10 cellular contexts compared by ENCODE assay signal in the genomic region with DNA sequence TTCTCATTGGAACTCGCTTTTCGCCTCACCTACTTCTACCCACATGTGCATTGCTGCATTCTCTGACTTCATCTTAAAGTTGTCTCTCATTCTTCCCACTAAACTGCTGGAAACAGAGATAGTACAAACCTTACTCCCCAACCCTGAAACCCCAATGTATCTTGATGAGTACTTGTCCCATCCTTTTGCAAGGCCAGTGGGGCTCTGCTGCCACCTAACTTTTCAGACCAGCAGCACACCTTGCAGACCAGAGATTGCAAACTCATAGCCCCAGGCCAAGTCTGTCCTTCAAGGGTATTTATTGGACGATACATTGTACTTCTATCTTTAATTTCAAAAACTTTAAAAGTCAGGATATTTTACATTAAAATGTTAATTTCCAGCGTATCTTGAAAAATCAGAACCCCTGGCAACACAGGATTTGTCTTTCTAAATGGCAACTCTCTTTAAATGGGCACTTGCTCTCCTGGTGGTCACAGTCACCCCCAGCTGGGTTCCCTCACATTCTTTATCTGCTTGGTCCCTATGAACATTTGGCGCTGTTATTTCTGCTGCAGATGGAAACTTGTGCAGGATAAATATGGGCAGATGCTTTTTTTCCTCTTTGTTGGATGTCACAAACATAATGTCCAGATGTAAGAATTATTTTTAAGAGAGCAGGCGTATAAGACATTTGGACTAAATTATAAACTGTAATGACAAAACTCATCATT.
DNase-seq lines count a peak whose midpoint lies in the region; ATAC-seq, FAIRE-seq and TF ChIP-seq lines count a peak whose summit lies in the region.
"Had no signal": no experiment of that assay in that cellular context is flagged by ENCODE, and none has a peak within 500 bp of the region (broad histone marks: within the 10 kb centered on the region; RNA-seq: fewer than 3 reads in every experiment).

No MANE protein-coding gene starts in this region.

- H3K4me2 ChIP-seq in IMR-90 (ENCODE audit: low read depth, low read length), result no peak overlapping the region

- dilution Hi-C loops in IMR-90 (cut with HindIII; ENCODE audit: low sequenced_read_pairs, unreplicated experiment), result no loop called here

- peaks cover 1% of the 10 kb centered on the region for H3K27me3 Mint-ChIP-seq in activated CD4-positive, alpha-beta memory T cell treated with anti-CD3 and anti-CD28 coated beads for 36 hours
- peaks cover 3% of the 10 kb centered on the region for H3K27me3 Mint-ChIP-seq in activated CD4-positive, alpha-beta memory T cell treated with anti-CD3 and anti-CD28 coated beads, Interleukin-2, amount 10 ng/mL, durations not matched to agents 7 days and 5 days

- FAIRE-seq in bronchial epithelial cell (lab: Jason Lieb, UNC), result no peak
- FAIRE-seq: endometrium had no signal

- no peak overlapping the region for H3K23ac ChIP-seq in IMR-90 (ENCODE audit: low read depth, low read length)

- no peak overlapping the region for H4K8ac ChIP-seq in IMR-90 (ENCODE audit: low read depth in 2 of 2, low read length in 2 of 2)

- no peak overlapping the region for H3K9ac ChIP-seq in IMR-90 (ENCODE audit: low read depth, low read length)

- 0 out of 2 replicates have a peak, but pooled peaks have one; percentile 46 for ATAC-seq in IMR-90 (ENCODE audit: low read depth)
- ATAC-seq in GM19452 (IDR thresholded peaks at IDR 0.05; ENCODE audit: unreplicated experiment), result no peak

- H2AFZ ChIP-seq in IMR-90 (replicated peaks; ENCODE audit: low read length, poor library complexity), result no peak overlapping the region

- H4K91ac ChIP-seq in IMR-90 (ENCODE audit: insufficient read depth, low read depth, low read length), result no peak overlapping the region

- TF ChIP-seq RAD21 in IMR-90 (IDR thresholded peaks at IDR 0.05; ENCODE audit: low read length), result peak; percentile 65

- DNase-seq in activated CD4-positive, alpha-beta memory T cell treated with anti-CD3 and anti-CD28 coated beads for 36 hours, result peak; percentile 41
- DNase-seq in activated CD4-positive, alpha-beta memory T cell treated with anti-CD3 and anti-CD28 coated beads, Interleukin-2, amount 10 ng/mL, durations not matched to agents 7 days and 5 days, result no peak
- peak; percentile 28 for DNase-seq in IMR-90
- peak; percentile 56 for DNase-seq in bronchial epithelial cell (ENCODE audit: low read depth)
- DNase-seq in renal cortical epithelial cell (ENCODE audit: low read depth), result peak; percentile 44
- DNase-seq in NCI-H1105 treated with DMSO at 0.1 percent for 48 hours (lab: John Stamatoyannopoulos, UW), result no peak
- DNase-seq in NCI-H524 treated with DMSO at 0.1 percent for 48 hours (lab: John Stamatoyannopoulos, UW), result no peak
- DNase-seq: Peyer's patch had no signal

- H3K27me3 ChIP-seq in IMR-90 (ENCODE audit: control insufficient read depth, insufficient read depth, low read length) (0 out of 2 replicates have a peak, but pooled peaks cover 2% of the 10 kb centered on the region), bronchial epithelial cell (ENCODE audit: control insufficient read depth, insufficient read depth, low read length) (no peaks in the 10 kb centered on the region)
- H3K27me3 ChIP-seq: Peyer's patch had no signal

- H3K79me1 ChIP-seq in IMR-90 (ENCODE audit: low read depth in 1 of 2, low read length in 2 of 2), result no peaks in the 10 kb centered on the region

- TF ChIP-seq CTCF in IMR-90 (conservative IDR thresholded peaks at IDR 0.05; ENCODE audit: low read depth, low read length) (peak; percentile 46), bronchial epithelial cell (IDR thresholded peaks at IDR 0.05; ENCODE audit: insufficient read depth, low read length, severe bottlenecking) (peak; percentile 73)

- H2BK120ac ChIP-seq in IMR-90 (ENCODE audit: low read depth, low read length), result no peak overlapping the region

- peaks cover 7% of the 10 kb centered on the region for H3K9me3 Mint-ChIP-seq in activated CD4-positive, alpha-beta memory T cell treated with anti-CD3 and anti-CD28 coated beads for 36 hours
- no peaks in the 10 kb centered on the region for H3K9me3 Mint-ChIP-seq in activated CD4-positive, alpha-beta memory T cell treated with anti-CD3 and anti-CD28 coated beads, Interleukin-2, amount 10 ng/mL, durations not matched to agents 7 days and 5 days

- no peaks in the 10 kb centered on the region for H3K4me1 Mint-ChIP-seq in activated CD4-positive, alpha-beta memory T cell treated with anti-CD3 and anti-CD28 coated beads for 36 hours (ENCODE audit: low read depth)
- H3K4me1 Mint-ChIP-seq in activated CD4-positive, alpha-beta memory T cell treated with anti-CD3 and anti-CD28 coated beads, Interleukin-2, amount 10 ng/mL, durations not matched to agents 7 days and 5 days, result no peaks in the 10 kb centered on the region

- CTCF ChIA-PET in activated CD4-positive, alpha-beta memory T cell treated with anti-CD3 and anti-CD28 coated beads for 36 hours (lab: Charles Lee), result interaction anchor here (0.9 to 1.5 kb wide), 5 partner anchors 125 to 440 kb away, joined by 3 to 4 read pairs (median 4); a partner anchor contains a TSS
- CTCF ChIA-PET in activated CD4-positive, alpha-beta memory T cell treated with anti-CD3 and anti-CD28 coated beads, Interleukin-2, amount 10 ng/mL, durations not matched to agents 7 days and 5 days (lab: Charles Lee), result no interaction called here
- CTCF ChIA-PET in IMR-90 (lab: Yijun Ruan, JAX), result interaction anchor here (1.5 kb wide), 1 partner anchor 24 kb away, joined by 5 read pairs; no protein-coding TSS in a partner anchor

- H3K36me3 ChIP-seq in IMR-90 (ENCODE audit: control insufficient read depth, insufficient read depth, low read length) (no peaks in the 10 kb centered on the region), bronchial epithelial cell (ENCODE audit: control insufficient read depth, insufficient read depth, low read length) (no peaks in the 10 kb centered on the region)
- H3K36me3 ChIP-seq: Peyer's patch had no signal

- H3K18ac ChIP-seq in IMR-90 (ENCODE audit: low read depth, low read length), result no peak overlapping the region

- no peak overlapping the region for H3K56ac ChIP-seq in IMR-90 (ENCODE audit: extremely low read depth, insufficient read depth, low read length)

- H2BK15ac ChIP-seq in IMR-90 (ENCODE audit: low read depth, low read length), result no peak overlapping the region

- no peak overlapping the region for H2AK5ac ChIP-seq in IMR-90 (ENCODE audit: low read depth, low read length)

- H2BK20ac ChIP-seq in IMR-90 (ENCODE audit: low read depth, low read length), result no peak overlapping the region

- H4K20me1 ChIP-seq in IMR-90 (ENCODE audit: insufficient read depth, low read length), result no peaks in the 10 kb centered on the region

- POLR2A ChIA-PET in activated CD4-positive, alpha-beta memory T cell treated with anti-CD3 and anti-CD28 coated beads for 36 hours (lab: Charles Lee), result interaction anchor here (1.2 kb wide), 1 partner anchor 14 kb away, joined by 3 read pairs; no protein-coding TSS in a partner anchor
- POLR2A ChIA-PET in activated CD4-positive, alpha-beta memory T cell treated with anti-CD3 and anti-CD28 coated beads, Interleukin-2, amount 10 ng/mL, durations not matched to agents 7 days and 5 days (lab: Charles Lee), result no interaction called here
- POLR2A ChIA-PET in IMR-90 (lab: Charles Lee; ENCODE audit: unreplicated experiment), result no interaction called here

- no peaks in the 10 kb centered on the region for H3K9me1 ChIP-seq in IMR-90 (ENCODE audit: insufficient read depth, low read length)

- H3K4me3 ChIP-seq in IMR-90 (ENCODE audit: insufficient read depth, low read depth, low read length) (no peak overlapping the region), bronchial epithelial cell (ENCODE audit: low read depth, low read length) (no peak overlapping the region)
- H3K4me3 ChIP-seq: Peyer's patch had no signal

- no peak overlapping the region for H3K14ac ChIP-seq in IMR-90 (replicated peaks; ENCODE audit: low read depth, low read length)

- no peak overlapping the region for H3K4me3 Mint-ChIP-seq in activated CD4-positive, alpha-beta memory T cell treated with anti-CD3 and anti-CD28 coated beads for 36 hours
- no peak overlapping the region for H3K4me3 Mint-ChIP-seq in activated CD4-positive, alpha-beta memory T cell treated with anti-CD3 and anti-CD28 coated beads, Interleukin-2, amount 10 ng/mL, durations not matched to agents 7 days and 5 days

- no peaks in the 10 kb centered on the region for H3K9me3 ChIP-seq in IMR-90 (ENCODE audit: control insufficient read depth, insufficient read depth, low read length)
- H3K9me3 ChIP-seq: Peyer's patch had no signal

- H2BK5ac ChIP-seq in IMR-90 (ENCODE audit: low read depth, low read length, poor library complexity, severe bottlenecking), result no peak overlapping the region

- BruUV-seq in IMR-90 (replicated peaks; lab: Mats Ljungman, UMichigan), result no TSS peak

- WGBS in IMR-90 (ENCODE audit: extremely low coverage in 2 of 2, insufficient read length in 1 of 2), 2 experiments, result 56% methylated on average over 2 of the region's 6 CpGs; no CpG with 5 or more reads in 1 of the 2 experiments

- no peak for TF ChIP-seq POLR2A in IMR-90 (IDR thresholded peaks at IDR 0.05; ENCODE audit: low read depth, low read length)

- no peak overlapping the region for H3K27ac ChIP-seq in IMR-90 (ENCODE audit: insufficient read depth, low read length)
- H3K27ac ChIP-seq: Peyer's patch had no signal

- H3K27ac Mint-ChIP-seq in activated CD4-positive, alpha-beta memory T cell treated with anti-CD3 and anti-CD28 coated beads for 36 hours, result no peak overlapping the region
- H3K27ac Mint-ChIP-seq in activated CD4-positive, alpha-beta memory T cell treated with anti-CD3 and anti-CD28 coated beads, Interleukin-2, amount 10 ng/mL, durations not matched to agents 7 days and 5 days, result no peak overlapping the region

- intact Hi-C loops in activated CD4-positive, alpha-beta memory T cell treated with anti-CD3 and anti-CD28 coated beads for 36 hours (cut with micrococcal nuclease), result loop anchor here (5.0 kb wide), 1 partner anchor 437 kb away; no protein-coding TSS in a partner anchor
- intact Hi-C loops in IMR-90 (cut with micrococcal nuclease), result loop anchor here (2.0 kb wide), 1 partner anchor 356 kb away; no protein-coding TSS in a partner anchor

- in situ Hi-C loops in IMR-90 (cut with MboI; ENCODE audit: low sequenced_read_pairs), result no loop called here

- no peaks in the 10 kb centered on the region for H3K36me3 Mint-ChIP-seq in activated CD4-positive, alpha-beta memory T cell treated with anti-CD3 and anti-CD28 coated beads for 36 hours
- H3K36me3 Mint-ChIP-seq in activated CD4-positive, alpha-beta memory T cell treated with anti-CD3 and anti-CD28 coated beads, Interleukin-2, amount 10 ng/mL, durations not matched to agents 7 days and 5 days (ENCODE audit: low read depth), result no peaks in the 10 kb centered on the region

- no peak overlapping the region for H4K5ac ChIP-seq in IMR-90 (ENCODE audit: low read depth, low read length)

- no peaks in the 10 kb centered on the region for H3K4me1 ChIP-seq in IMR-90 (ENCODE audit: control insufficient read depth, insufficient read depth, low read length)
- H3K4me1 ChIP-seq: Peyer's patch had no signal

- H3K4ac ChIP-seq in IMR-90 (ENCODE audit: low read depth, low read length), result no peak overlapping the region

- no peak overlapping the region for H2AK9ac ChIP-seq in IMR-90 (replicated peaks; ENCODE audit: low read depth, low read length, poor library complexity)

TF ChIP-seq in IMR-90, 13 proteins besides CTCF, POLR2A, EP300 and RAD21:
- TF ChIP-seq BHLHE40 (IDR thresholded peaks at IDR 0.05; ENCODE audit: low read depth, low read length) (no peak), SMC3 (IDR thresholded peaks at IDR 0.05; ENCODE audit: low read depth, low read length) (peak; percentile 35)

Comparison
In these comparisons a context has a peak if more than half of its experiments do, and no peak if none do; other contexts are left out.
1. DNase-seq: peak in activated CD4-positive, alpha-beta memory T cell treated with anti-CD3 and anti-CD28 coated beads for 36 hours (single experiment), IMR-90 (single experiment), bronchial epithelial cell (single experiment) and renal cortical epithelial cell (single experiment); none in activated CD4-positive, alpha-beta memory T cell treated with anti-CD3 and anti-CD28 coated beads, Interleukin-2, amount 10 ng/mL, durations not matched to agents 7 days and 5 days (single experiment), NCI-H1105 treated with DMSO at 0.1 percent for 48 hours (single experiment) and NCI-H524 treated with DMSO at 0.1 percent for 48 hours (single experiment).